Comparison of ENCODE assay signal across 18 cellular contexts in the genomic region with DNA sequence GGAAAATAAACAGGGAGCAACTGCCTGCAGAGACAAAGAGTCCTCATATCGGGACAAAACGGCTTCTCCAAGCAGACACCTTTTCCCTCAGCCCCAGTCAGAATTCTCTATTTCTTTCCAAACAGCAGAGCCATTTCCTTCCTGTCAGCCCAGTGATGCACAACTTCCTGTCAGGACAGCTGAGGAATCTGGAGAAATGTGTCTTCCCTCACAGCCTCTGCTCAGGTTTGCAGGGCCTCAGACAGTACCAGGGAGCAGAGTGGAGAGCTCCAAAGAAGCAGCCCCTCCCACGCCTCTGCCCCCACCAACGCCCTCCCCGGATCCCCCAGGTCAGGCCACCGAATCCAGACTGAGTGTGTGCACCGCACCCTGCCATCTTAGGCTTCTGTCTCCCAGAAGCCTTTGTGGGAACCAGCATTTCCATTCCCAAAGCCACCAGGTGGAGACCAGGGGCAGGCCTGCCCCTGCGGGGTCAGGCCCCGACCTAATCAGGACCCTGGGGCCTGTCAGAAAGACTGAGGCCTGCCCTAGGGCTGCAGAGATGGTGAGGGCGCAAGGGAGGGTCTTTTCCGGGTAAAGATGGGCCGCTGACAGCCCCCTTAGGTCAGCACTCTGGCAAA. TPM values are rescaled to one million over a fixed set of nuclear protein-coding genes. Genes with fewer than 3 reads are reported as not detected.
DNase-seq lines count a peak whose midpoint lies in the region; ATAC-seq and TF ChIP-seq lines count a peak whose summit lies in the region.
"Had no signal": no experiment of that assay in that cellular context is flagged by ENCODE, and none has a peak within 500 bp of the region (broad histone marks: within the 10 kb centered on the region; RNA-seq: fewer than 3 reads in every experiment).

No MANE protein-coding gene starts in this region.

- peak overlapping the region; percentile 3 for H2AFZ ChIP-seq in mesenchymal stem cell (ENCODE audit: low read depth, low read length)

- H3K79me1 ChIP-seq in mesenchymal stem cell (replicated peaks; ENCODE audit: low read length, poor library complexity, severe bottlenecking): no peaks in the 10 kb centered on the region

- no peak overlapping the region for H3K4me2 ChIP-seq in mesenchymal stem cell (ENCODE audit: low read length, poor library complexity, severe bottlenecking)

- H3K9me3 ChIP-seq in mesenchymal stem cell (ENCODE audit: control insufficient read depth, low read length) (no peaks in the 10 kb centered on the region), uterus (no peaks in the 10 kb centered on the region)
- H3K9me3 ChIP-seq: suprapubic skin had no signal

- no peak overlapping the region for H3K9ac ChIP-seq in mesenchymal stem cell (ENCODE audit: low read length)

- peak overlapping the region; percentile 81 to 83 for H2BK12ac ChIP-seq in mesenchymal stem cell (ENCODE audit: low read length in 2 of 2)

- H3K4me1 Mint-ChIP-seq in activated naive CD8-positive, alpha-beta T cell treated with anti-CD3 and anti-CD28 coated beads, Interleukin-2, amount 10 ng/mL, durations not matched to agents 7 days and 5 days: peaks cover 3% of the 10 kb centered on the region
- peaks cover 4% of the 10 kb centered on the region for H3K4me1 Mint-ChIP-seq in activated naive CD8-positive, alpha-beta T cell treated with anti-CD3 and anti-CD28 coated beads, Interleukin-2, amount 50 U/mL, for 24 hours
- peaks cover 30% of the 10 kb centered on the region for H3K4me1 Mint-ChIP-seq in stimulated activated memory B cell treated with anti-CD40 and anti-IgM and Interleukin-4, amounts not matched to agents 10 μg/mL and 1 μg/mL and 100 μg/mL, for 72 hours
- no peaks in the 10 kb centered on the region for H3K4me1 Mint-ChIP-seq in effector memory CD8-positive, alpha-beta T cell (ENCODE audit: low read depth in 2 of 2)
- H3K4me1 Mint-ChIP-seq: T-cell had no signal

- H3K4me3 ChIP-seq in mesenchymal stem cell (ENCODE audit: insufficient read depth in 1 of 2, low read depth in 1 of 2, low read length in 2 of 2): no peak overlapping the region
- no peak overlapping the region for H3K4me3 ChIP-seq in uterus
- H3K4me3 ChIP-seq: coronary artery, GM12878, suprapubic skin had no signal

- H3K4me1 ChIP-seq in mesenchymal stem cell (ENCODE audit: control insufficient read depth, insufficient read depth, low read depth, low read length): peaks cover 3% of the 10 kb centered on the region
- no peaks in the 10 kb centered on the region for H3K4me1 ChIP-seq in uterus
- H3K4me1 ChIP-seq: suprapubic skin had no signal

- peak overlapping the region; percentile 87 to 88 for H3K4ac ChIP-seq in mesenchymal stem cell (ENCODE audit: low read depth in 1 of 2, low read length in 2 of 2)

- H4K91ac ChIP-seq in mesenchymal stem cell (ENCODE audit: low read length): peak overlapping the region; percentile 96

- no peak for DNase-seq in activated naive CD8-positive, alpha-beta T cell treated with anti-CD3 and anti-CD28 coated beads, Interleukin-2, amount 10 ng/mL, durations not matched to agents 7 days and 5 days
- no peak for DNase-seq in activated naive CD8-positive, alpha-beta T cell treated with anti-CD3 and anti-CD28 coated beads, Interleukin-2, amount 50 U/mL, for 24 hours
- peak; percentile 60 for DNase-seq in amniotic epithelial cell (ENCODE audit: low read depth)
- DNase-seq in mesenchymal stem cell: peak; percentile 66
- no peak for DNase-seq in uterus
- no peak for DNase-seq in effector memory CD8-positive, alpha-beta T cell
- DNase-seq: 8988T; activated CD4-positive, alpha-beta T cell treated with anti-CD3 and anti-CD28 coated beads, Interleukin-2, amount 50 U/mL, for 48 hours; activated naive CD4-positive, alpha-beta T cell; DMS 273 treated with DMSO at 0.1 percent for 48 hours; NCI-H1694; NK-92 treated with Interleukin-12 subunit alpha and Interleukin-12 subunit beta, amount 100 ng/mL, for 24 hours; T-cell had no signal

- H2BK5ac ChIP-seq in mesenchymal stem cell (ENCODE audit: low read depth, low read length, poor library complexity, severe bottlenecking): no peak overlapping the region

- no peak overlapping the region for H2AK5ac ChIP-seq in mesenchymal stem cell (ENCODE audit: low read length, severe bottlenecking)

- H3K36me3 ChIP-seq in mesenchymal stem cell (ENCODE audit: control insufficient read depth in 1 of 2, insufficient read depth in 2 of 2, low read depth in 1 of 2, low read length in 2 of 2) (no peaks in the 10 kb centered on the region), uterus (no peaks in the 10 kb centered on the region)
- H3K36me3 ChIP-seq: suprapubic skin had no signal

- H3K27ac ChIP-seq in mesenchymal stem cell (ENCODE audit: low read length, poor library complexity, severe bottlenecking) (no peak overlapping the region), uterus (peak overlapping the region; percentile 56 to 70)
- H3K27ac ChIP-seq: coronary artery, suprapubic skin had no signal

- H2BK15ac ChIP-seq in mesenchymal stem cell (ENCODE audit: low read depth, poor library complexity, severe bottlenecking): peak overlapping the region; percentile 92

- peaks cover 34 to 69% of the 10 kb centered on the region in 2 experiments for H3K27me3 ChIP-seq in mesenchymal stem cell (ENCODE audit: control insufficient read depth in 1 of 2, insufficient read depth in 1 of 2, low read length in 2 of 2)
- H3K27me3 ChIP-seq in uterus: no peaks in the 10 kb centered on the region
- H3K27me3 ChIP-seq: suprapubic skin had no signal

- peak overlapping the region; percentile 97 for H4K8ac ChIP-seq in mesenchymal stem cell (ENCODE audit: low read length)

- H3K36me3 Mint-ChIP-seq in activated naive CD8-positive, alpha-beta T cell treated with anti-CD3 and anti-CD28 coated beads, Interleukin-2, amount 10 ng/mL, durations not matched to agents 7 days and 5 days: no peaks in the 10 kb centered on the region
- no peaks in the 10 kb centered on the region for H3K36me3 Mint-ChIP-seq in activated naive CD8-positive, alpha-beta T cell treated with anti-CD3 and anti-CD28 coated beads, Interleukin-2, amount 50 U/mL, for 24 hours (ENCODE audit: low read depth)
- no peaks in the 10 kb centered on the region for H3K36me3 Mint-ChIP-seq in stimulated activated memory B cell treated with anti-CD40 and anti-IgM and Interleukin-4, amounts not matched to agents 10 μg/mL and 1 μg/mL and 100 μg/mL, for 72 hours
- H3K36me3 Mint-ChIP-seq in effector memory CD8-positive, alpha-beta T cell (ENCODE audit: insufficient read depth): no peaks in the 10 kb centered on the region
- H3K36me3 Mint-ChIP-seq: T-cell had no signal

- 16% methylated on average over 9 of the region's 12 CpGs for WGBS in mesenchymal stem cell

- POLR2A ChIA-PET in activated naive CD8-positive, alpha-beta T cell treated with anti-CD3 and anti-CD28 coated beads, Interleukin-2, amount 10 ng/mL, durations not matched to agents 7 days and 5 days (lab: Charles Lee): interaction anchor here (0.7 to 1.1 kb wide), 2 partner anchors 8 to 87 kb away, joined by 3 read pairs; no protein-coding TSS in a partner anchor

- peaks cover 13% of the 10 kb centered on the region for H3K27me3 Mint-ChIP-seq in activated naive CD8-positive, alpha-beta T cell treated with anti-CD3 and anti-CD28 coated beads, Interleukin-2, amount 10 ng/mL, durations not matched to agents 7 days and 5 days
- peaks cover 18% of the 10 kb centered on the region for H3K27me3 Mint-ChIP-seq in activated naive CD8-positive, alpha-beta T cell treated with anti-CD3 and anti-CD28 coated beads, Interleukin-2, amount 50 U/mL, for 24 hours
- H3K27me3 Mint-ChIP-seq in stimulated activated memory B cell treated with anti-CD40 and anti-IgM and Interleukin-4, amounts not matched to agents 10 μg/mL and 1 μg/mL and 100 μg/mL, for 72 hours: peaks cover 62% of the 10 kb centered on the region
- peaks cover 24 to 47% of the 10 kb centered on the region in 2 donors for H3K27me3 Mint-ChIP-seq in effector memory CD8-positive, alpha-beta T cell

- peak overlapping the region; percentile 96 for H2BK120ac ChIP-seq in mesenchymal stem cell (ENCODE audit: low read depth, low read length)

- H3K27ac Mint-ChIP-seq in activated naive CD8-positive, alpha-beta T cell treated with anti-CD3 and anti-CD28 coated beads, Interleukin-2, amount 10 ng/mL, durations not matched to agents 7 days and 5 days: no peak overlapping the region
- H3K27ac Mint-ChIP-seq in activated naive CD8-positive, alpha-beta T cell treated with anti-CD3 and anti-CD28 coated beads, Interleukin-2, amount 50 U/mL, for 24 hours: no peak overlapping the region
- no peak overlapping the region for H3K27ac Mint-ChIP-seq in stimulated activated memory B cell treated with anti-CD40 and anti-IgM and Interleukin-4, amounts not matched to agents 10 μg/mL and 1 μg/mL and 100 μg/mL, for 72 hours
- H3K27ac Mint-ChIP-seq in effector memory CD8-positive, alpha-beta T cell: no peak overlapping the region
- H3K27ac Mint-ChIP-seq: T-cell had no signal

- peak; percentile 18 for ATAC-seq in activated naive CD8-positive, alpha-beta T cell treated with anti-CD3 and anti-CD28 coated beads, Interleukin-2, amount 10 ng/mL, durations not matched to agents 7 days and 5 days (ENCODE audit: low read depth)
- ATAC-seq in activated naive CD8-positive, alpha-beta T cell treated with anti-CD3 and anti-CD28 coated beads, Interleukin-2, amount 50 U/mL, for 24 hours: no peak
- ATAC-seq in stimulated activated memory B cell treated with anti-CD40 and anti-IgM and Interleukin-4, amounts not matched to agents 10 μg/mL and 1 μg/mL and 100 μg/mL, for 72 hours: no peak
- no peak for ATAC-seq in effector memory CD8-positive, alpha-beta T cell (replicated peaks)
- no peak for ATAC-seq in HG02973 (IDR thresholded peaks at IDR 0.05; ENCODE audit: unreplicated experiment)
- ATAC-seq: GM12878, T-cell had no signal

- H3K18ac ChIP-seq in mesenchymal stem cell (ENCODE audit: low read depth in 1 of 2, low read length in 2 of 2): peak overlapping the region; percentile 91 to 95

- intact Hi-C loops in uterus (cut with DNase I; ENCODE audit: low total_unique reads): no loop called here

- no peak overlapping the region for H3K14ac ChIP-seq in mesenchymal stem cell (ENCODE audit: low read length in 2 of 2)

- no peak for TF ChIP-seq CTCF in uterus (IDR thresholded peaks at IDR 0.05)

- no peaks in the 10 kb centered on the region for H3K9me3 Mint-ChIP-seq in activated naive CD8-positive, alpha-beta T cell treated with anti-CD3 and anti-CD28 coated beads, Interleukin-2, amount 10 ng/mL, durations not matched to agents 7 days and 5 days
- H3K9me3 Mint-ChIP-seq in activated naive CD8-positive, alpha-beta T cell treated with anti-CD3 and anti-CD28 coated beads, Interleukin-2, amount 50 U/mL, for 24 hours: no peaks in the 10 kb centered on the region
- H3K9me3 Mint-ChIP-seq in stimulated activated memory B cell treated with anti-CD40 and anti-IgM and Interleukin-4, amounts not matched to agents 10 μg/mL and 1 μg/mL and 100 μg/mL, for 72 hours: no peaks in the 10 kb centered on the region
- no peaks in the 10 kb centered on the region for H3K9me3 Mint-ChIP-seq in effector memory CD8-positive, alpha-beta T cell
- H3K9me3 Mint-ChIP-seq: T-cell had no signal

- TF ChIP-seq POLR2A in uterus (IDR thresholded peaks at IDR 0.05): no peak

- H3K4me3 Mint-ChIP-seq in activated naive CD8-positive, alpha-beta T cell treated with anti-CD3 and anti-CD28 coated beads, Interleukin-2, amount 10 ng/mL, durations not matched to agents 7 days and 5 days: no peak overlapping the region
- H3K4me3 Mint-ChIP-seq in activated naive CD8-positive, alpha-beta T cell treated with anti-CD3 and anti-CD28 coated beads, Interleukin-2, amount 50 U/mL, for 24 hours: no peak overlapping the region
- no peak overlapping the region for H3K4me3 Mint-ChIP-seq in stimulated activated memory B cell treated with anti-CD40 and anti-IgM and Interleukin-4, amounts not matched to agents 10 μg/mL and 1 μg/mL and 100 μg/mL, for 72 hours
- no peak overlapping the region for H3K4me3 Mint-ChIP-seq in effector memory CD8-positive, alpha-beta T cell
- H3K4me3 Mint-ChIP-seq: T-cell had no signal

- no peak overlapping the region for H3K23ac ChIP-seq in mesenchymal stem cell (ENCODE audit: low read length in 2 of 2)

RNA-seq across cellular contexts. Expression of a gene that starts 29.4 kb away (rescaled TPM):
- total RNA-seq in activated naive CD8-positive, alpha-beta T cell treated with anti-CD3 and anti-CD28 coated beads, Interleukin-2, amount 10 ng/mL, durations not matched to agents 7 days and 5 days: under 1 TPM in 1 of 2 experiments, not detected in 1; 0.06 TPM
- polyA plus RNA-seq in mesenchymal stem cell (2013, experiment 1 of 2): 0.81 TPM
- polyA plus RNA-seq in mesenchymal stem cell (2013, experiment 2 of 2): 0.75 TPM
- total RNA-seq in uterus: 10 to 100 TPM in 3 of 4 donors, 1 to 10 TPM in 1; 7.1 to 35.5 (median 12.1) TPM

Comparison
In these comparisons a context has a peak if more than half of its experiments do, and no peak if none do; other contexts are left out.
1. DNase-seq: peak in amniotic epithelial cell (single experiment) and mesenchymal stem cell (single experiment); none in activated naive CD8-positive, alpha-beta T cell treated with anti-CD3 and anti-CD28 coated beads, Interleukin-2, amount 10 ng/mL, durations not matched to agents 7 days and 5 days (single experiment), activated naive CD8-positive, alpha-beta T cell treated with anti-CD3 and anti-CD28 coated beads, Interleukin-2, amount 50 U/mL, for 24 hours (single experiment), uterus (0 of 2) and effector memory CD8-positive, alpha-beta T cell (0 of 3).
2. RNA of a gene that starts 29.4 kb away (total RNA-seq): 7.1 to 35.5 TPM in uterus; 0.06 TPM in activated naive CD8-positive, alpha-beta T cell treated with anti-CD3 and anti-CD28 coated beads, Interleukin-2, amount 10 ng/mL, durations not matched to agents 7 days and 5 days; every median in the first group is over 4 times any median in the second.